ENCODE assay signal across 8 cellular contexts in genomic region chr1:62687421-62687902, GRCh38. TPM values are rescaled to one million over a fixed set of nuclear protein-coding genes. Genes with fewer than 3 reads are reported as not detected.
DNase-seq lines count a peak whose midpoint lies in the region; ATAC-seq, FAIRE-seq and TF ChIP-seq lines count a peak whose summit lies in the region.

No MANE protein-coding gene starts in this region.

- H3K27ac ChIP-seq in OCI-LY3 (ENCODE audit: low read length) (no peak overlapping the region), pancreas (peak overlapping the region; percentile 53 to 88 (median 84))

- no peaks in the 10 kb centered on the region for H4K20me1 ChIP-seq in OCI-LY3 (ENCODE audit: insufficient read depth, low read length)

- TF ChIP-seq CTCF in OCI-LY3 (IDR thresholded peaks at IDR 0.05; ENCODE audit: low read depth, low read length) (no peak), pancreas (IDR thresholded peaks at IDR 0.05) (no peak)

- H3K4me1 ChIP-seq in OCI-LY3 (ENCODE audit: low read length), result peaks cover 3% of the 10 kb centered on the region; the same call in 1 of the 2 replicates
- peaks cover 10 to 34% (median 21%) of the 10 kb centered on the region in 3 donors for H3K4me1 ChIP-seq in pancreas

- H3K36me3 Mint-ChIP-seq in activated naive CD8-positive, alpha-beta T cell, result no peaks in the 10 kb centered on the region

- intact Hi-C loops in cardiac septum (cut with DNase I) (loop anchor here (5.0 kb wide), 2 partner anchors 40 to 250 kb away; partner anchors contain the start of gene USP1), pancreas (cut with DNase I) (no loop called here)

- peak overlapping the region; percentile 57 for H3K9ac ChIP-seq in OCI-LY3 (ENCODE audit: low read length)

- H3K27me3 ChIP-seq in OCI-LY3 (ENCODE audit: low read depth, low read length) (no peaks in the 10 kb centered on the region), pancreas (no peaks in the 10 kb centered on the region)

- peaks cover 4% of the 10 kb centered on the region; the same call in 1 of the 2 replicates for H3K79me2 ChIP-seq in OCI-LY3 (ENCODE audit: low read length)

- DNase-seq in CD1c-positive myeloid dendritic cell (ENCODE audit: extremely low spot score) (peak; percentile 61), cardiac septum (ENCODE audit: low spot score) (peak; percentile 76), pancreas (peak in 4 of 6 donors; percentile 13 to 30 (median 22)), ureter (ENCODE audit: low spot score) (no peak)

- peaks cover 2% of the 10 kb centered on the region for H3K27me3 Mint-ChIP-seq in activated naive CD8-positive, alpha-beta T cell

- H3K36me3 ChIP-seq in OCI-LY3 (replicated peaks; ENCODE audit: low read depth, low read length), result no peaks in the 10 kb centered on the region
- no peaks in the 10 kb centered on the region for H3K36me3 ChIP-seq in pancreas

- 0 to 1% methylated on average over 22 to 33 of the region's 33 CpGs for WGBS in pancreas, 2 donors

- peak; percentile 41 for ATAC-seq in GM19324 (IDR thresholded peaks at IDR 0.05; ENCODE audit: low FRiP score, unreplicated experiment)
- ATAC-seq in HG03280 (IDR thresholded peaks at IDR 0.05; ENCODE audit: unreplicated experiment), result peak; percentile 31
- peak; percentile 10 to 37 (median 32) for ATAC-seq in pancreas

- peak overlapping the region; percentile 77 for H3K4me2 ChIP-seq in OCI-LY3 (ENCODE audit: low read length)

- peak overlapping the region; percentile 95 for H3K4me3 Mint-ChIP-seq in activated naive CD8-positive, alpha-beta T cell

- peak overlapping the region; percentile 69 for H2AFZ ChIP-seq in OCI-LY3 (ENCODE audit: low read depth, low read length)

- no peaks in the 10 kb centered on the region for H3K9me3 Mint-ChIP-seq in activated naive CD8-positive, alpha-beta T cell (ENCODE audit: low read depth)

- peak overlapping the region; percentile 83 for H3K4me3 ChIP-seq in OCI-LY3 (ENCODE audit: low read length)
- H3K4me3 ChIP-seq in pancreas, result peak overlapping the region; percentile 70 to 85 (median 81)

- peaks cover 32% of the 10 kb centered on the region for H3K4me1 Mint-ChIP-seq in activated naive CD8-positive, alpha-beta T cell (ENCODE audit: low read depth)

- no peaks in the 10 kb centered on the region for H3K9me3 ChIP-seq in OCI-LY3 (ENCODE audit: insufficient read depth, low read length)
- H3K9me3 ChIP-seq in pancreas, result no peaks in the 10 kb centered on the region

- no peak for FAIRE-seq in pancreas (lab: Jason Lieb, UNC)

- peak overlapping the region; percentile 89 for H3K27ac Mint-ChIP-seq in activated naive CD8-positive, alpha-beta T cell

RNA-seq across cellular contexts. Expression of gene DOCK7, which starts 0.7 kb away (rescaled TPM):
- total RNA-seq in cardiac septum (12.8 TPM), pancreas (10 to 100 TPM; 12.6 to 22.5 (median 14.3) TPM), ureter (61.4 TPM)
- 1 to 10 TPM; 4.4 to 6.8 TPM for polyA plus RNA-seq in pancreas
